8 cellular contexts compared by ENCODE assay signal in the genomic region with DNA sequence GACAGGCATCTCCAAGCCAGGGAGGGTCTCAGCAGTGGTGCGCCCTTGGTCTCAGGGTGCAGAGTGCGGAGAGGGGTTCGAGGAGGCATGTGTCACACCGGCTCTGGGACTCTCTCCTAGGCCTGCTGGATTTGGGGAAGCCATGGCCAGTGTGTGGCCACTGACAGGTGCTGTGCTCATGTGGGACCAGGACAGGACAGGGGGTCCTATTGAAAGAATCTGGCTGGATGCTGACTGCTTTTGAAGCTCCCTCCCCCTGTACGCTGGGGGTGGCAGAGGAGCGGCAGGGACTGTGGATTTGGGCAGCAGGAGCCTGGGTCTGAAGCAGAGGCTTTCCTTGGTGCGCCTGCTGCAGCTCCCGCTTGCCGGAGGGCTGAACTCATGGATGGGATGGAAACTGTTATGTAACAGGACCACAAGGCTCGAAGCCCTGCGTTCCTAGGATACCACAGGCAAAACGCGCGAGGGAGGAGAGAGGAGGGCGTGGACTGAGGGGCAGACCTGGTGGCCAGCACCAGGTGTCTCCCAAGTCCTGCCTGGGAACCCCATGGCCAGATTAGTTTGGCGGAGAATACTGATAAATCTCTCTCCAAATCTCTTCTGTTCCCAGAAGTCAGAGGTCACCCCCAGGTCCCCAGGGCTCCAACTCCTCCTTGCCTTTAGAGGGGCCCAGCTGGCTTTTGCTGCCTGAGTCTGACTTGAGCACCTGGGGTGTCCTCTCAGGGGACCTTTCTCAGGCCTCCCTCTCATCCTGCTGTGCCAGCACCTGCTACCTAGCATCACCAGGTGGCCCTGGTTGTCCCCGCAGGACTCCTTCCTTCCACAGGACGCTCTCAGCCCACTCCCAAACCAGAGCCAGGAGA. TPM values are rescaled to one million over a fixed set of nuclear protein-coding genes. Genes with fewer than 3 reads are reported as not detected.
A peak's percentile ranks its signal among the peaks of the same experiment; 100 is the strongest.
DNase-seq lines count a peak whose midpoint lies in the region; ATAC-seq and TF ChIP-seq lines count a peak whose summit lies in the region.

No MANE protein-coding gene starts in this region.

- no peaks in the 10 kb centered on the region for H3K9me3 ChIP-seq in SK-N-MC (ENCODE audit: low read depth, low read length)

- H3K27ac Mint-ChIP-seq in glutamatergic neuron (ENCODE audit: unreplicated experiment) = peak overlapping the region; percentile 67

- no peaks in the 10 kb centered on the region for H3K36me3 Mint-ChIP-seq in glutamatergic neuron (ENCODE audit: unreplicated experiment)

- peaks cover 12% of the 10 kb centered on the region for H3K4me1 ChIP-seq in rectal smooth muscle tissue (ENCODE audit: control insufficient read depth, insufficient read depth, low read length)

- H3K4me3 Mint-ChIP-seq in glutamatergic neuron (ENCODE audit: unreplicated experiment) = no peak overlapping the region

- DNase-seq in ELF-1 (ENCODE audit: low read depth, low spot score) = peak; percentile 56
- no peak for DNase-seq in SK-N-MC (ENCODE audit: low read depth, low spot score)
- peak; percentile 45 for DNase-seq in glutamatergic neuron
- DNase-seq in HK-2 (ENCODE audit: unreplicated experiment) = no peak
- DNase-seq in SW 1271 (lab: John Stamatoyannopoulos, UW) = no peak

- H3K9me3 Mint-ChIP-seq in glutamatergic neuron (ENCODE audit: unreplicated experiment) = peaks cover 10% of the 10 kb centered on the region

- H3K36me3 ChIP-seq in SK-N-MC (ENCODE audit: insufficient read depth, low read length) = no peaks in the 10 kb centered on the region
- no peaks in the 10 kb centered on the region for H3K36me3 ChIP-seq in rectal smooth muscle tissue (ENCODE audit: control insufficient read depth, insufficient read depth, low read length)

- H3K4me1 Mint-ChIP-seq in glutamatergic neuron (ENCODE audit: low read depth, unreplicated experiment) = peaks cover 27% of the 10 kb centered on the region

- no peak for TF ChIP-seq CTCF in glutamatergic neuron (IDR thresholded peaks at IDR 0.05; ENCODE audit: partially characterized antibody, unreplicated experiment)

- ATAC-seq in HG03280 (IDR thresholded peaks at IDR 0.05; ENCODE audit: unreplicated experiment) (no peak), HG03108 (IDR thresholded peaks at IDR 0.05; ENCODE audit: unreplicated experiment) (no peak)

- H3K27ac ChIP-seq in SK-N-MC (no peak overlapping the region), rectal smooth muscle tissue (ENCODE audit: low read depth, low read length) (peak overlapping the region; percentile 66)

- H3K4me3 ChIP-seq in SK-N-MC (peak overlapping the region; percentile 68), rectal smooth muscle tissue (ENCODE audit: low read length) (peak overlapping the region; percentile 75)

- H3K9ac ChIP-seq in SK-N-MC (ENCODE audit: insufficient read length) (peak overlapping the region; percentile 33), rectal smooth muscle tissue (ENCODE audit: low read length) (no peak overlapping the region)

- peaks cover 7% of the 10 kb centered on the region for H3K27me3 Mint-ChIP-seq in glutamatergic neuron (ENCODE audit: unreplicated experiment)

- no peaks in the 10 kb centered on the region for H3K27me3 ChIP-seq in rectal smooth muscle tissue (ENCODE audit: control insufficient read depth, insufficient read depth, low read length)

RNA-seq across cellular contexts. Expression of a gene that starts 13.8 kb away (rescaled TPM):
- 13.9 TPM for total RNA-seq in glutamatergic neuron (ENCODE audit: unreplicated experiment)

Comparison
In these comparisons a context has a peak if more than half of its experiments do, and no peak if none do; other contexts are left out.
1. DNase-seq: peak in ELF-1 (single experiment) and glutamatergic neuron (single experiment); none in SK-N-MC (single experiment), HK-2 (single experiment) and SW 1271 (0 of 2).